In genomic region chr4:181962321-181962720, GRCh38 we compare ENCODE assay signal across 20 cellular contexts.
DNase-seq lines count a peak whose midpoint lies in the region; ATAC-seq and TF ChIP-seq lines count a peak whose summit lies in the region.
"Had no signal": no experiment of that assay in that cellular context is flagged by ENCODE, and none has a peak within 500 bp of the region (broad histone marks: within the 10 kb centered on the region; RNA-seq: fewer than 3 reads in every experiment).

No MANE protein-coding gene starts in this region.

- H3K27me3 ChIP-seq in GM23338 (ENCODE audit: insufficient read depth), result no peaks in the 10 kb centered on the region
- no peaks in the 10 kb centered on the region for H3K27me3 ChIP-seq in mesenchymal stem cell (ENCODE audit: control insufficient read depth in 1 of 2, insufficient read depth in 1 of 2, low read length in 2 of 2)

- H3K9me2 ChIP-seq in GM23338 (ENCODE audit: insufficient read depth), result 0 out of 2 replicates have a peak, but pooled peaks cover 3% of the 10 kb centered on the region

- no peak overlapping the region for H4K8ac ChIP-seq in mesenchymal stem cell (ENCODE audit: low read length)

- H3K4me2 ChIP-seq in GM23338, result peak overlapping the region; percentile 22; the same call in 1 of the 2 replicates
- no peak overlapping the region for H3K4me2 ChIP-seq in mesenchymal stem cell (ENCODE audit: low read length, poor library complexity, severe bottlenecking)

- H3K18ac ChIP-seq in mesenchymal stem cell (ENCODE audit: low read depth in 1 of 2, low read length in 2 of 2), result no peak overlapping the region

- no peak overlapping the region for H3K4me3 Mint-ChIP-seq in GM23338
- H3K4me3 Mint-ChIP-seq: B cell had no signal

- H3K27ac ChIP-seq in GM23338 (ENCODE audit: low read depth), result no peak overlapping the region
- H3K27ac ChIP-seq in mesenchymal stem cell (ENCODE audit: low read length, poor library complexity, severe bottlenecking), result no peak overlapping the region

- no peak overlapping the region for H3K4ac ChIP-seq in mesenchymal stem cell (ENCODE audit: low read depth in 1 of 2, low read length in 2 of 2)

- peak; percentile 26 for DNase-seq in GM23338 (ENCODE audit: low spot score)
- peak; percentile 60 for DNase-seq in astrocyte of the hippocampus (ENCODE audit: low read depth, low spot score)
- no peak for DNase-seq in mesenchymal stem cell
- DNase-seq in mucosa of gallbladder (ENCODE audit: low spot score), result no peak
- DNase-seq in HuH-7.5 (ENCODE audit: low spot score), result no peak
- DNase-seq in NCI-H82 treated with DMSO at 0.1 percent for 48 hours (lab: John Stamatoyannopoulos, UW; ENCODE audit: unreplicated experiment), result no peak
- DNase-seq in activated CD4-positive, CD25-positive, alpha-beta regulatory T cell (lab: John Stamatoyannopoulos, UW), result no peak
- DNase-seq: DMS 273 treated with DMSO at 0.1 percent for 48 hours, DND-41, NCI-H1105 treated with DMSO at 0.1 percent for 48 hours, NCI-H1694, NCI-H2107, NCI-H2227 treated with DMSO at 0.1 percent for 48 hours, NCI-H524, NCI-H82, RPMI8226, SHP77 treated with DMSO at 0.1 percent for 48 hours had no signal

- H2AFZ ChIP-seq in GM23338 (peak overlapping the region; percentile 73; the same call in 1 of the 2 replicates), mesenchymal stem cell (ENCODE audit: low read depth, low read length) (no peak overlapping the region)

- H3K4me3 ChIP-seq in GM23338, result no peak overlapping the region
- no peak overlapping the region for H3K4me3 ChIP-seq in mesenchymal stem cell (ENCODE audit: insufficient read depth in 1 of 2, low read depth in 1 of 2, low read length in 2 of 2)
- H3K4me3 ChIP-seq: HAP-1 had no signal

- H3K79me2 ChIP-seq in GM23338 (replicated peaks; ENCODE audit: insufficient read depth), result no peaks in the 10 kb centered on the region

- no peak overlapping the region for H2BK15ac ChIP-seq in mesenchymal stem cell (ENCODE audit: low read depth, poor library complexity, severe bottlenecking)

- H3F3A ChIP-seq in GM23338 (replicated peaks; ENCODE audit: low read depth), result no peaks in the 10 kb centered on the region

- H3K27me3 Mint-ChIP-seq in GM23338 (ENCODE audit: insufficient read depth, low read depth, poor library complexity), result no peaks in the 10 kb centered on the region
- H3K27me3 Mint-ChIP-seq: B cell had no signal

- 79% methylated on average over 4 of the region's 4 CpGs for WGBS in mesenchymal stem cell

- H2AK5ac ChIP-seq in mesenchymal stem cell (ENCODE audit: low read length, severe bottlenecking), result peak overlapping the region; percentile 56

- no peak for ATAC-seq in GM23338
- ATAC-seq: SK-N-SH treated with all-trans-retinoic acid at 6 μM for 48 hours had no signal

- no peak overlapping the region for H3K14ac ChIP-seq in mesenchymal stem cell (ENCODE audit: low read length in 2 of 2)

- H2BK120ac ChIP-seq in mesenchymal stem cell (ENCODE audit: low read depth, low read length), result no peak overlapping the region

- peaks cover 31% of the 10 kb centered on the region for H3K4me1 Mint-ChIP-seq in GM23338
- H3K4me1 Mint-ChIP-seq: B cell had no signal

- no peaks in the 10 kb centered on the region for H4K20me1 ChIP-seq in GM23338 (replicated peaks; ENCODE audit: insufficient read depth)

- H3K79me1 ChIP-seq in mesenchymal stem cell (replicated peaks; ENCODE audit: low read length, poor library complexity, severe bottlenecking), result no peaks in the 10 kb centered on the region

- H3K4me1 ChIP-seq in GM23338 (ENCODE audit: insufficient read depth) (peaks cover 33% of the 10 kb centered on the region), mesenchymal stem cell (ENCODE audit: control insufficient read depth, insufficient read depth, low read depth, low read length) (no peaks in the 10 kb centered on the region)

- no peak overlapping the region for H3K27ac Mint-ChIP-seq in GM23338
- H3K27ac Mint-ChIP-seq: B cell had no signal

- H3K9ac ChIP-seq in mesenchymal stem cell (ENCODE audit: low read length), result no peak overlapping the region

- H3K36me3 ChIP-seq in GM23338 (ENCODE audit: insufficient read depth), result no peaks in the 10 kb centered on the region
- no peaks in the 10 kb centered on the region for H3K36me3 ChIP-seq in mesenchymal stem cell (ENCODE audit: control insufficient read depth in 1 of 2, insufficient read depth in 2 of 2, low read depth in 1 of 2, low read length in 2 of 2)
- H3K36me3 ChIP-seq: HAP-1 had no signal

- no peak overlapping the region for H4K91ac ChIP-seq in mesenchymal stem cell (ENCODE audit: low read length)

- H3K9me3 Mint-ChIP-seq in GM23338, result no peaks in the 10 kb centered on the region

- no peak overlapping the region for H3K23ac ChIP-seq in mesenchymal stem cell (ENCODE audit: low read length in 2 of 2)

- H2BK12ac ChIP-seq in mesenchymal stem cell (ENCODE audit: low read length in 2 of 2), result no peak overlapping the region

- H3K36me3 Mint-ChIP-seq in GM23338 (ENCODE audit: low read depth), result no peaks in the 10 kb centered on the region

- H3K9me3 ChIP-seq in mesenchymal stem cell (ENCODE audit: control insufficient read depth, low read length), result no peaks in the 10 kb centered on the region
- H3K9me3 ChIP-seq: HAP-1 had no signal

- H2BK5ac ChIP-seq in mesenchymal stem cell (ENCODE audit: low read depth, low read length, poor library complexity, severe bottlenecking), result no peak overlapping the region

- no peak for TF ChIP-seq CTCF in GM23338 (conservative IDR thresholded peaks at IDR 0.05; ENCODE audit: low read depth in 2 of 2)

TF ChIP-seq in GM23338, 12 proteins besides CTCF, POLR2A, EP300 and RAD21 (continues in another document):
- TF ChIP-seq REST (IDR thresholded peaks at IDR 0.05; ENCODE audit: unreplicated experiment) (no peak), JUNB (IDR thresholded peaks at IDR 0.05; ENCODE audit: unreplicated experiment) (no peak), EZH2 (IDR thresholded peaks at IDR 0.05; ENCODE audit: low read depth, unreplicated experiment) (no peak), POLR2AphosphoS5 (IDR thresholded peaks at IDR 0.05; ENCODE audit: low read depth) (no peak), STAT1 (IDR thresholded peaks at IDR 0.05; ENCODE audit: unreplicated experiment) (no peak)

Comparison
In these comparisons a context has a peak if more than half of its experiments do, and no peak if none do; other contexts are left out.
1. DNase-seq: peak in GM23338 (single experiment) and astrocyte of the hippocampus (single experiment); none in mesenchymal stem cell (single experiment), mucosa of gallbladder (single experiment), HuH-7.5 (single experiment), NCI-H82 treated with DMSO at 0.1 percent for 48 hours (single experiment) and activated CD4-positive, CD25-positive, alpha-beta regulatory T cell (0 of 4).